Comparison of ENCODE assay signal across 13 cellular contexts in genomic region chr9:111870774-111871542, GRCh38. TPM values are rescaled to one million over a fixed set of nuclear protein-coding genes. Genes with fewer than 3 reads are reported as not detected.
DNase-seq lines count a peak whose midpoint lies in the region; ATAC-seq, FAIRE-seq and TF ChIP-seq lines count a peak whose summit lies in the region.
"Had no signal": no experiment of that assay in that cellular context is flagged by ENCODE, and none has a peak within 500 bp of the region (broad histone marks: within the 10 kb centered on the region; RNA-seq: fewer than 3 reads in every experiment).

No MANE protein-coding gene starts in this region.

- WGBS in HepG2 (ENCODE audit: low lambda C conversion rate): 70% methylated on average over 3 of the region's 3 CpGs
- 100% methylated on average over 1 of the region's 3 CpGs for WGBS in right lobe of liver (ENCODE audit: insufficient coverage, low coverage, low lambda C conversion rate, missing lambda C conversion rate)
- no CpG with 5 or more reads among the region's 3 CpGs for WGBS in mesendoderm (ENCODE audit: extremely low coverage, insufficient coverage, low lambda C conversion rate)

- intact Hi-C loops in HepG2 (cut with micrococcal nuclease; ENCODE audit: unreplicated experiment) (no loop called here), right lobe of liver (cut with DNase I) (no loop called here)
- intact Hi-C loops in activated T-helper 1 cell treated with anti-CD3 and anti-CD28 coated beads, Interleukin-12 subunit alpha, Interleukin-12 subunit beta, Interleukin-2, Interleukin-4 antibody, amounts not matched to agents 30 ng/mL and 10 ng/mL and 1 ng/mL, durations not matched to agents 14 hours and 24 hours and 36 hours (cut with micrococcal nuclease): loop anchor here (1.0 to 2.0 kb wide), 6 partner anchors 16 to 203 kb away; partner anchors contain the start of gene UGCG

- H3K36me3 ChIP-seq in HepG2 (replicated peaks in 1 of 2; ENCODE audit: control insufficient read depth in 1 of 2, insufficient read depth in 2 of 2, low read length in 2 of 2): no peaks in the 10 kb centered on the region
- H3K36me3 ChIP-seq in right lobe of liver: no peaks in the 10 kb centered on the region
- no peaks in the 10 kb centered on the region for H3K36me3 ChIP-seq in mesendoderm (ENCODE audit: control insufficient read depth, insufficient read depth, low read length)
- H3K36me3 ChIP-seq: SJSA1 had no signal

- no peak overlapping the region for H4K8ac ChIP-seq in mesendoderm (ENCODE audit: low read depth, low read length)

- no peak overlapping the region for H2BK5ac ChIP-seq in mesendoderm (ENCODE audit: low read length)

- no peak for TF ChIP-seq RAD21 in HepG2 (CRISPR knock-in tag; IDR thresholded peaks at IDR 0.05)

- ATAC-seq in HepG2 (no peak), right lobe of liver (no peak), HG02884 (IDR thresholded peaks at IDR 0.05; ENCODE audit: unreplicated experiment) (peak; percentile 90), HG02973 (IDR thresholded peaks at IDR 0.05; ENCODE audit: unreplicated experiment) (no peak)

- no peak overlapping the region for H2BK120ac ChIP-seq in mesendoderm (ENCODE audit: low read depth, low read length)

- H3K4me1 ChIP-seq in HepG2 (ENCODE audit: insufficient read depth, low read length) (peaks cover 9% of the 10 kb centered on the region; the same call in 1 of the 2 replicates), right lobe of liver (no peaks in the 10 kb centered on the region), mesendoderm (ENCODE audit: control insufficient read depth, low read depth, low read length) (peaks cover 2% of the 10 kb centered on the region)

- H3K4me1 Mint-ChIP-seq in activated T-helper 1 cell treated with anti-CD3 and anti-CD28 coated beads, Interleukin-12 subunit alpha, Interleukin-12 subunit beta, Interleukin-2, Interleukin-4 antibody, amounts not matched to agents 30 ng/mL and 10 ng/mL and 1 ng/mL, durations not matched to agents 14 hours and 24 hours and 36 hours (ENCODE audit: low read depth): peaks cover 20% of the 10 kb centered on the region
- H3K4me1 Mint-ChIP-seq in stimulated activated naive CD8-positive, alpha-beta T cell treated with anti-CD3 and anti-CD28 coated beads, Interleukin-15, Interleukin-2, amounts not matched to agents 100 ng/mL and 50 ng/mL, for 24 hours (ENCODE audit: low read depth): peaks cover 24% of the 10 kb centered on the region

- in situ Hi-C loops in HepG2 (cut with HindIII; ENCODE audit: extremely low pct_ligation_motif_present, low pct_unique_long_range_greater_than_20kb): no loop called here

- CTCF ChIA-PET in HepG2 (lab: Yijun Ruan, JAX; ENCODE audit: low intra/inter-chr PET ratio, low total read pairs): no interaction called here

- peaks cover 30% of the 10 kb centered on the region for H3K27me3 Mint-ChIP-seq in activated T-helper 1 cell treated with anti-CD3 and anti-CD28 coated beads, Interleukin-12 subunit alpha, Interleukin-12 subunit beta, Interleukin-2, Interleukin-4 antibody, amounts not matched to agents 30 ng/mL and 10 ng/mL and 1 ng/mL, durations not matched to agents 14 hours and 24 hours and 36 hours (ENCODE audit: insufficient read depth)
- peaks cover 9% of the 10 kb centered on the region for H3K27me3 Mint-ChIP-seq in stimulated activated naive CD8-positive, alpha-beta T cell treated with anti-CD3 and anti-CD28 coated beads, Interleukin-15, Interleukin-2, amounts not matched to agents 100 ng/mL and 50 ng/mL, for 24 hours

- H3K27me3 ChIP-seq in HepG2 (ENCODE audit: control insufficient read depth in 1 of 2, insufficient read depth in 2 of 2, low read length in 2 of 2): no peaks in the 10 kb centered on the region
- H3K27me3 ChIP-seq in right lobe of liver: no peaks in the 10 kb centered on the region
- no peaks in the 10 kb centered on the region for H3K27me3 ChIP-seq in mesendoderm (ENCODE audit: insufficient read depth, low read length, poor library complexity)
- H3K27me3 ChIP-seq: SJSA1 had no signal

- no peak overlapping the region for H4K5ac ChIP-seq in mesendoderm (ENCODE audit: low read length)

- POLR2A ChIA-PET in HepG2 (lab: Yijun Ruan, JAX): no interaction called here

- no peaks in the 10 kb centered on the region for H3K9me3 ChIP-seq in HepG2 (ENCODE audit: low read length)
- no peaks in the 10 kb centered on the region for H3K9me3 ChIP-seq in right lobe of liver
- H3K9me3 ChIP-seq: SJSA1 had no signal

- H2AFZ ChIP-seq in HepG2 (ENCODE audit: low read length): no peak overlapping the region

- no peak overlapping the region for H3K27ac ChIP-seq in HepG2 (ENCODE audit: extremely low read length, insufficient read depth, low read length)
- H3K27ac ChIP-seq in right lobe of liver: no peak overlapping the region
- no peak overlapping the region for H3K27ac ChIP-seq in mesendoderm (ENCODE audit: low read depth, low read length)
- H3K27ac ChIP-seq: SJSA1 had no signal

- no peak overlapping the region for H3K4me3 Mint-ChIP-seq in activated T-helper 1 cell treated with anti-CD3 and anti-CD28 coated beads, Interleukin-12 subunit alpha, Interleukin-12 subunit beta, Interleukin-2, Interleukin-4 antibody, amounts not matched to agents 30 ng/mL and 10 ng/mL and 1 ng/mL, durations not matched to agents 14 hours and 24 hours and 36 hours
- H3K4me3 Mint-ChIP-seq in stimulated activated naive CD8-positive, alpha-beta T cell treated with anti-CD3 and anti-CD28 coated beads, Interleukin-15, Interleukin-2, amounts not matched to agents 100 ng/mL and 50 ng/mL, for 24 hours: no peak overlapping the region

- no peak overlapping the region for H3K56ac ChIP-seq in mesendoderm (ENCODE audit: low read length)

- H3K9ac ChIP-seq in HepG2 (ENCODE audit: insufficient read depth, low read depth, low read length): no peak overlapping the region
- no peak overlapping the region for H3K9ac ChIP-seq in mesendoderm (ENCODE audit: low read length)

- TF ChIP-seq CTCF in HepG2 (CRISPR knock-in tag; IDR thresholded peaks at IDR 0.05) (no peak), right lobe of liver (IDR thresholded peaks at IDR 0.05) (no peak)

- H3K36me3 Mint-ChIP-seq in activated T-helper 1 cell treated with anti-CD3 and anti-CD28 coated beads, Interleukin-12 subunit alpha, Interleukin-12 subunit beta, Interleukin-2, Interleukin-4 antibody, amounts not matched to agents 30 ng/mL and 10 ng/mL and 1 ng/mL, durations not matched to agents 14 hours and 24 hours and 36 hours (ENCODE audit: low read depth): no peaks in the 10 kb centered on the region
- H3K36me3 Mint-ChIP-seq in stimulated activated naive CD8-positive, alpha-beta T cell treated with anti-CD3 and anti-CD28 coated beads, Interleukin-15, Interleukin-2, amounts not matched to agents 100 ng/mL and 50 ng/mL, for 24 hours (ENCODE audit: low read depth): peaks cover 3% of the 10 kb centered on the region

- H3K79me2 ChIP-seq in HepG2 (ENCODE audit: insufficient read depth, low read length) (no peaks in the 10 kb centered on the region), mesendoderm (ENCODE audit: control insufficient read depth, insufficient read depth, low read length) (no peaks in the 10 kb centered on the region)

- no peak for TF ChIP-seq EP300 in HepG2 (IDR thresholded peaks at IDR 0.05; ENCODE audit: low read depth in 2 of 2, low read length in 2 of 2)
- no peak for TF ChIP-seq EP300 in HepG2 (CRISPR knock-in tag; IDR thresholded peaks at IDR 0.05; ENCODE audit: borderline replicate concordance)

- H3K4me3 ChIP-seq in HepG2 (replicated peaks in 1 of 3; ENCODE audit: insufficient read depth in 1 of 3, low read depth in 2 of 3, low read length in 3 of 3): no peak overlapping the region
- no peak overlapping the region for H3K4me3 ChIP-seq in right lobe of liver
- H3K4me3 ChIP-seq in mesendoderm (ENCODE audit: low read length): no peak overlapping the region
- H3K4me3 ChIP-seq: SJSA1, smooth muscle cell had no signal

- H3K79me1 ChIP-seq in mesendoderm (ENCODE audit: low read length): no peaks in the 10 kb centered on the region

- peaks cover 3% of the 10 kb centered on the region for H3K9me3 Mint-ChIP-seq in activated T-helper 1 cell treated with anti-CD3 and anti-CD28 coated beads, Interleukin-12 subunit alpha, Interleukin-12 subunit beta, Interleukin-2, Interleukin-4 antibody, amounts not matched to agents 30 ng/mL and 10 ng/mL and 1 ng/mL, durations not matched to agents 14 hours and 24 hours and 36 hours
- H3K9me3 Mint-ChIP-seq in stimulated activated naive CD8-positive, alpha-beta T cell treated with anti-CD3 and anti-CD28 coated beads, Interleukin-15, Interleukin-2, amounts not matched to agents 100 ng/mL and 50 ng/mL, for 24 hours: peaks cover 3% of the 10 kb centered on the region

- TF ChIP-seq POLR2A in HepG2 (IDR thresholded peaks at IDR 0.05; ENCODE audit: insufficient read depth in 1 of 2, low read depth in 2 of 2, low read length in 2 of 2) (no peak), right lobe of liver (IDR thresholded peaks at IDR 0.05) (no peak)

- no peak overlapping the region for H3K4me2 ChIP-seq in HepG2 (ENCODE audit: low read depth, low read length)
- no peak overlapping the region for H3K4me2 ChIP-seq in mesendoderm (ENCODE audit: low read length)
- H3K4me2 ChIP-seq: smooth muscle cell had no signal

- no peak overlapping the region for H3K23ac ChIP-seq in mesendoderm (ENCODE audit: low read length)

- peak overlapping the region; percentile 49 for H3K27ac Mint-ChIP-seq in activated T-helper 1 cell treated with anti-CD3 and anti-CD28 coated beads, Interleukin-12 subunit alpha, Interleukin-12 subunit beta, Interleukin-2, Interleukin-4 antibody, amounts not matched to agents 30 ng/mL and 10 ng/mL and 1 ng/mL, durations not matched to agents 14 hours and 24 hours and 36 hours
- peak overlapping the region; percentile 53 for H3K27ac Mint-ChIP-seq in stimulated activated naive CD8-positive, alpha-beta T cell treated with anti-CD3 and anti-CD28 coated beads, Interleukin-15, Interleukin-2, amounts not matched to agents 100 ng/mL and 50 ng/mL, for 24 hours

- H2BK15ac ChIP-seq in mesendoderm (replicated peaks; ENCODE audit: low read depth): no peak overlapping the region

- FAIRE-seq in HepG2 (lab: Jason Lieb, UNC): no peak
- FAIRE-seq: colon had no signal

- H3K18ac ChIP-seq in mesendoderm (ENCODE audit: low read length): no peak overlapping the region

- no peaks in the 10 kb centered on the region for H4K20me1 ChIP-seq in HepG2 (ENCODE audit: insufficient read depth, low read length)

- no peak overlapping the region for H3K4ac ChIP-seq in mesendoderm (ENCODE audit: low read depth, low read length)

- no peak overlapping the region for H2AK5ac ChIP-seq in mesendoderm (ENCODE audit: low read length)

- no TSS peak for BruUV-seq in HepG2 (replicated peaks; lab: Mats Ljungman, UMichigan)

- DNase-seq in HepG2 (ENCODE audit: low spot score) (no peak), right lobe of liver (no peak), anterior cingulate cortex (lab: John Stamatoyannopoulos, UW) (no peak), mesendoderm (no peak)
- peak; percentile 6 for DNase-seq in activated T-helper 1 cell treated with anti-CD3 and anti-CD28 coated beads, Interleukin-12 subunit alpha, Interleukin-12 subunit beta, Interleukin-2, Interleukin-4 antibody, amounts not matched to agents 30 ng/mL and 10 ng/mL and 1 ng/mL, durations not matched to agents 14 hours and 24 hours and 36 hours (ENCODE audit: low spot score)
- DNase-seq: mammary epithelial cell; stimulated activated naive CD4-positive, alpha-beta T cell treated with Interleukin-2 at 50 U/mL for 16 hours had no signal

RNA-seq across cellular contexts. Expression of gene UGCG, which starts 25.7 kb away (rescaled TPM):
- total RNA-seq in HepG2 (2016; rRNA removed; fragmentation: Illumina TruSeq; extraction: Trizol) (9.7 and 13.9 TPM in 2 replicates), right lobe of liver (10 to 100 TPM in 5 of 6 experiments, 1 to 10 TPM in 1; 7.9 to 37.2 (median 17.1) TPM)
- total RNA-seq in HepG2 (2016; cell fraction: cytosol; rRNA removed; fragmentation: Illumina TruSeq; extraction: Trizol; ENCODE audit: low read depth): 1.7 and 3.0 TPM in 2 replicates
- 9.4 and 13.3 TPM in 2 replicates for total RNA-seq in HepG2 (2016; cell fraction: insoluble cytoplasmic fraction; rRNA removed; fragmentation: Illumina TruSeq; extraction: Trizol)
- total RNA-seq in HepG2 (2016; cell fraction: membrane; rRNA removed; fragmentation: Illumina TruSeq; extraction: Trizol): 5.6 and 7.5 TPM in 2 replicates
- 17.0 and 18.2 TPM in 2 replicates for total RNA-seq in HepG2 (2016; cell fraction: nucleus; rRNA removed; fragmentation: Illumina TruSeq; extraction: Trizol)
- polyA plus RNA-seq in HepG2 (2011; rRNA removed): 8.1 and 10.5 TPM in 2 replicates
- polyA plus RNA-seq in HepG2 (2011; cell fraction: cytosol; rRNA removed): 3.9 and 7.2 TPM in 2 replicates
- 3.6 and 4.0 TPM in 2 replicates for polyA plus RNA-seq in HepG2 (2011; cell fraction: nucleus; rRNA removed)
- 7.5 and 8.2 TPM in 2 replicates for polyA plus RNA-seq in HepG2 (2012)
- polyA plus RNA-seq in HepG2 (2016; cell fraction: cytosol; fragmentation: Illumina TruSeq; extraction: Trizol; ENCODE audit: low read depth): 0.66 and 0.74 TPM in 2 replicates
- polyA plus RNA-seq in HepG2 (2016; cell fraction: insoluble cytoplasmic fraction; fragmentation: Illumina TruSeq; extraction: Trizol; ENCODE audit: low read depth): 6.2 and 6.3 TPM in 2 replicates
- polyA plus RNA-seq in HepG2 (2016; cell fraction: membrane; fragmentation: Illumina TruSeq; extraction: Trizol; ENCODE audit: low read depth): 1.9 and 2.5 TPM in 2 replicates
- polyA plus RNA-seq in HepG2 (2016; cell fraction: nucleus; fragmentation: Illumina TruSeq; extraction: Trizol; ENCODE audit: insufficient read depth, low read depth): 15.4 and 15.5 TPM in 2 replicates
- polyA minus RNA-seq in HepG2 (2011; rRNA and poly(A)+ RNA removed; ENCODE audit: low replicate concordance): 6.6 and 14.5 TPM in 2 replicates
- 14.6 and 14.9 TPM in 2 replicates for polyA minus RNA-seq in HepG2 (2011; cell fraction: cytosol; rRNA and poly(A)+ RNA removed)
- 15.7 and 19.0 TPM in 2 replicates for polyA minus RNA-seq in HepG2 (2011; cell fraction: nucleus; rRNA and poly(A)+ RNA removed)
- 22.6 and 22.9 TPM in 2 replicates for total RNA-seq in activated T-helper 1 cell treated with anti-CD3 and anti-CD28 coated beads, Interleukin-12 subunit alpha, Interleukin-12 subunit beta, Interleukin-2, Interleukin-4 antibody, amounts not matched to agents 30 ng/mL and 10 ng/mL and 1 ng/mL, durations not matched to agents 14 hours and 24 hours and 36 hours
- polyA plus RNA-seq in mesendoderm (2013, experiment 1 of 2): 26.9 TPM
- 26.0 TPM for polyA plus RNA-seq in mesendoderm (2013, experiment 2 of 2)
